Comparison of ENCODE assay signal across 9 cellular contexts in genomic region chr1:78607334-78607927, GRCh38. TPM values are rescaled to one million over a fixed set of nuclear protein-coding genes. Genes with fewer than 3 reads are reported as not detected.
DNase-seq lines count a peak whose midpoint lies in the region; ATAC-seq and TF ChIP-seq lines count a peak whose summit lies in the region.
"Had no signal": no experiment of that assay in that cellular context is flagged by ENCODE, and none has a peak within 500 bp of the region (broad histone marks: within the 10 kb centered on the region; RNA-seq: fewer than 3 reads in every experiment).

No MANE protein-coding gene starts in this region.

- H3K27ac Mint-ChIP-seq in osteocyte (ENCODE audit: unreplicated experiment) = no peak overlapping the region
- H3K27ac Mint-ChIP-seq: naive B cell had no signal

- TF ChIP-seq CTCF in GM12872 (IDR thresholded peaks at IDR 0.05; ENCODE audit: insufficient read depth, low read depth, low read length) (peak; percentile 44; the same call in 1 of the 3 replicates), cardiac fibroblast (IDR thresholded peaks at IDR 0.05; ENCODE audit: low read depth, low read length) (peak; percentile 49), osteocyte (IDR thresholded peaks at IDR 0.05) (peak; percentile 72)

- peaks cover 31% of the 10 kb centered on the region for H3K27me3 Mint-ChIP-seq in osteocyte (ENCODE audit: unreplicated experiment)

- no peaks in the 10 kb centered on the region for H3K9me3 Mint-ChIP-seq in osteocyte (ENCODE audit: unreplicated experiment)
- H3K9me3 Mint-ChIP-seq: naive B cell had no signal

- H3K4me3 ChIP-seq in cardiac fibroblast (replicated peaks in 1 of 2; ENCODE audit: low read depth in 2 of 2, low read length in 2 of 2) = no peak overlapping the region

- DNase-seq in MV-4-11 (lab: John Stamatoyannopoulos, UW) = peak; percentile 21
- peak; percentile 62 to 70 for DNase-seq in cardiac fibroblast (ENCODE audit: low read depth in 2 of 2)
- DNase-seq in osteocyte (ENCODE audit: extremely low spot score, unreplicated experiment) = no peak
- no peak for DNase-seq in stimulated activated naive CD4-positive, alpha-beta T cell (lab: John Stamatoyannopoulos, UW)
- no peak for DNase-seq in NCI-H1092 (lab: John Stamatoyannopoulos, UW)
- no peak for DNase-seq in DMS79 (lab: John Stamatoyannopoulos, UW)
- DNase-seq: naive B cell had no signal

- no peaks in the 10 kb centered on the region for H3K4me1 Mint-ChIP-seq in osteocyte (ENCODE audit: unreplicated experiment)
- H3K4me1 Mint-ChIP-seq: naive B cell had no signal

- no peak overlapping the region for H3K4me3 Mint-ChIP-seq in osteocyte (ENCODE audit: unreplicated experiment)
- H3K4me3 Mint-ChIP-seq: naive B cell had no signal

- no peaks in the 10 kb centered on the region for H3K36me3 Mint-ChIP-seq in osteocyte (ENCODE audit: unreplicated experiment)
- H3K36me3 Mint-ChIP-seq: naive B cell had no signal

- ATAC-seq in HG03521 (IDR thresholded peaks at IDR 0.05; ENCODE audit: unreplicated experiment) = no peak

RNA-seq across cellular contexts. Expression of gene IFI44L, which starts 12.8 kb away (rescaled TPM):
- total RNA-seq in osteocyte = 21.2 and 22.1 TPM in 2 replicates

RNA-seq across cellular contexts. Expression of gene IFI44, which starts 42.2 kb away (rescaled TPM):
- 14.2 and 19.7 TPM in 2 replicates for total RNA-seq in osteocyte

Comparison
In these comparisons a context has a peak if more than half of its experiments do, and no peak if none do; other contexts are left out.
1. DNase-seq: peak in MV-4-11 (single experiment) and cardiac fibroblast (2 of 2); none in osteocyte (single experiment), stimulated activated naive CD4-positive, alpha-beta T cell (0 of 6), NCI-H1092 (single experiment) and DMS79 (single experiment).
2. Peak in every context shown above with its lines, with median percentiles within 50 percentile points of each other: CTCF ChIP-seq.